Comparison of ENCODE assay signal across 1 cellular context in the genomic region with DNA sequence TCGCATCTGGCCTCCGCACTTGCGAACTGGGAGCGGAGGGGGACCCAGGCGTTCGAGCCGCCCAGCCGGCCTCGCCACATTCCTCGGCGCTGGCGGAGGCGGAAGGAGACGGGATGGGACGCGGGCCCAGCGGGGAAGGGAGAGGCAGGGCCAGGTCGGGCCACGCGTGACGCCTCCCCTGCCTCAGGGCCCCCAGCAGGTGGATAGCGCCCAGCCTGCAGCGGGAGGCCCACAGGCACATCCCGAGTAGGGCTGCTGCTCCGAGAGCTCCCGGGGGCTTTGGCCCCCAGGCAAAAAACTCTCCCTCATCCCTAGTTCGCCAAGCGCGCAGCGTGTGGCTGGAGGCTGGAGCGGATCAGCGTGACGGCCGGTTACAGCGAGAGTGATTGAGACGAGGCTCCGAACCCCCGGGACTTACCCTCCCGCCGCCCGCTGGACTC.
TF ChIP-seq lines count a peak whose summit lies in the region.

No MANE protein-coding gene starts in this region.

TF ChIP-seq in K562, 482 proteins besides CTCF, POLR2A, EP300 and RAD21 (continues in another document):
- TF ChIP-seq MBD2 (IDR thresholded peaks at IDR 0.05; ENCODE audit: borderline replicate concordance, low read depth): no peak
- TF ChIP-seq, protein P1, sequence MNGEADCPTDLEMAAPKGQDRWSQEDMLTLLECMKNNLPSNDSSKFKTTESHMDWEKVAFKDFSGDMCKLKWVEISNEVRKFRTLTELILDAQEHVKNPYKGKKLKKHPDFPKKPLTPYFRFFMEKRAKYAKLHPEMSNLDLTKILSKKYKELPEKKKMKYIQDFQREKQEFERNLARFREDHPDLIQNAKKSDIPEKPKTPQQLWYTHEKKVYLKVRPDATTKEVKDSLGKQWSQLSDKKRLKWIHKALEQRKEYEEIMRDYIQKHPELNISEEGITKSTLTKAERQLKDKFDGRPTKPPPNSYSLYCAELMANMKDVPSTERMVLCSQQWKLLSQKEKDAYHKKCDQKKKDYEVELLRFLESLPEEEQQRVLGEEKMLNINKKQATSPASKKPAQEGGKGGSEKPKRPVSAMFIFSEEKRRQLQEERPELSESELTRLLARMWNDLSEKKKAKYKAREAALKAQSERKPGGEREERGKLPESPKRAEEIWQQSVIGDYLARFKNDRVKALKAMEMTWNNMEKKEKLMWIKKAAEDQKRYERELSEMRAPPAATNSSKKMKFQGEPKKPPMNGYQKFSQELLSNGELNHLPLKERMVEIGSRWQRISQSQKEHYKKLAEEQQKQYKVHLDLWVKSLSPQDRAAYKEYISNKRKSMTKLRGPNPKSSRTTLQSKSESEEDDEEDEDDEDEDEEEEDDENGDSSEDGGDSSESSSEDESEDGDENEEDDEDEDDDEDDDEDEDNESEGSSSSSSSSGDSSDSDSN (IDR thresholded peaks at IDR 0.05; ENCODE audit: borderline replicate concordance in 1 of 2, low read depth in 2 of 2, low read length in 2 of 2): peak; percentile 24 to 41; a peak in 2 of 4 replicates
- no peak for TF ChIP-seq SMAD3 (CRISPR knock-in tag; conservative IDR thresholded peaks at IDR 0.05)
- TF ChIP-seq PCBP1 (IDR thresholded peaks at IDR 0.05; ENCODE audit: low read depth, low read length, poor library complexity, severe bottlenecking): peak; percentile 30
- peak; percentile 27 for TF ChIP-seq HMGN3 (IDR thresholded peaks at IDR 0.05; ENCODE audit: borderline replicate concordance, extremely low read depth, insufficient read length, low read depth, low read length)
- TF ChIP-seq, protein P2, sequence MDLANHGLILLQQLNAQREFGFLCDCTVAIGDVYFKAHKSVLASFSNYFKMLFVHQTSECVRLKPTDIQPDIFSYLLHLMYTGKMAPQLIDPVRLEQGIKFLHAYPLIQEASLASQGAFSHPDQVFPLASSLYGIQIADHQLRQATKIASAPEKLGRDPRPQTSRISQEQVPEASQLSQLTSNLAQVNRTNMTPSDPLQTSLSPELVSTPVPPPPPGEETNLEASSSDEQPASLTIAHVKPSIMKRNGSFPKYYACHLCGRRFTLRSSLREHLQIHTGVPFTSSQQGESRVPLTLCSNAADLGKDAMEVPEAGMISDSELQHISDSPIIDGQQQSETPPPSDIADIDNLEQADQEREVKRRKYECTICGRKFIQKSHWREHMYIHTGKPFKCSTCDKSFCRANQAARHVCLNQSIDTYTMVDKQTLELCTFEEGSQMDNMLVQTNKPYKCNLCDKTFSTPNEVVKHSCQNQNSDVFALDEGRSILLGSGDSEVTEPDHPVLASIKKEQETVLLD (IDR thresholded peaks at IDR 0.05): peak; percentile 87; the same call in 1 of the 2 replicates
- TF ChIP-seq PHF20 (IDR thresholded peaks at IDR 0.05; ENCODE audit: partially characterized antibody): peak; percentile 14
- TF ChIP-seq ZBTB7A (IDR thresholded peaks at IDR 0.05; ENCODE audit: borderline replicate concordance, control insufficient read depth, low read depth, low read length): peak; percentile 32; the same call in 1 of the 2 replicates
- TF ChIP-seq XRCC5 (IDR thresholded peaks at IDR 0.05; ENCODE audit: low read depth, low read length): 0 out of 2 replicates have a peak, but pooled peaks have one; percentile 51
- 0 out of 2 replicates have a peak, but pooled peaks have one; percentile 35 for TF ChIP-seq SP1 (CRISPR knock-in tag; IDR thresholded peaks at IDR 0.05)
- 0 out of 2 replicates have a peak, but pooled peaks have one; percentile 11 for TF ChIP-seq CTBP1 (IDR thresholded peaks at IDR 0.05; ENCODE audit: borderline replicate concordance)
- no peak for TF ChIP-seq PHB2 (IDR thresholded peaks at IDR 0.05; ENCODE audit: low read depth)
- 0 out of 2 replicates have a peak, but pooled peaks have one; percentile 36 for TF ChIP-seq MTA1 (IDR thresholded peaks at IDR 0.05; ENCODE audit: borderline replicate concordance)
- no peak for TF ChIP-seq KDM4B (IDR thresholded peaks at IDR 0.05; ENCODE audit: borderline replicate concordance in 2 of 2, low read depth in 1 of 2)
- TF ChIP-seq, protein P3, sequence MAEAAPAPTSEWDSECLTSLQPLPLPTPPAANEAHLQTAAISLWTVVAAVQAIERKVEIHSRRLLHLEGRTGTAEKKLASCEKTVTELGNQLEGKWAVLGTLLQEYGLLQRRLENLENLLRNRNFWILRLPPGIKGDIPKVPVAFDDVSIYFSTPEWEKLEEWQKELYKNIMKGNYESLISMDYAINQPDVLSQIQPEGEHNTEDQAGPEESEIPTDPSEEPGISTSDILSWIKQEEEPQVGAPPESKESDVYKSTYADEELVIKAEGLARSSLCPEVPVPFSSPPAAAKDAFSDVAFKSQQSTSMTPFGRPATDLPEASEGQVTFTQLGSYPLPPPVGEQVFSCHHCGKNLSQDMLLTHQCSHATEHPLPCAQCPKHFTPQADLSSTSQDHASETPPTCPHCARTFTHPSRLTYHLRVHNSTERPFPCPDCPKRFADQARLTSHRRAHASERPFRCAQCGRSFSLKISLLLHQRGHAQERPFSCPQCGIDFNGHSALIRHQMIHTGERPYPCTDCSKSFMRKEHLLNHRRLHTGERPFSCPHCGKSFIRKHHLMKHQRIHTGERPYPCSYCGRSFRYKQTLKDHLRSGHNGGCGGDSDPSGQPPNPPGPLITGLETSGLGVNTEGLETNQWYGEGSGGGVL (CRISPR knock-in tag; IDR thresholded peaks at IDR 0.05): no peak
- no peak for TF ChIP-seq HNRNPLL (IDR thresholded peaks at IDR 0.05; ENCODE audit: low read depth, low read length, poor library complexity, severe bottlenecking)
- TF ChIP-seq ZNF263 (CRISPR knock-in tag; IDR thresholded peaks at IDR 0.05; ENCODE audit: borderline replicate concordance): peak; percentile 92
- TF ChIP-seq SNRNP70 (optimal IDR thresholded peaks at IDR 0.05; ENCODE audit: low read depth, low read length): no peak
- peak; percentile 38 for TF ChIP-seq CCNT2 (IDR thresholded peaks at IDR 0.05; ENCODE audit: borderline replicate concordance, extremely low read depth, insufficient read length, low read depth, low read length)
- TF ChIP-seq, protein P4, sequence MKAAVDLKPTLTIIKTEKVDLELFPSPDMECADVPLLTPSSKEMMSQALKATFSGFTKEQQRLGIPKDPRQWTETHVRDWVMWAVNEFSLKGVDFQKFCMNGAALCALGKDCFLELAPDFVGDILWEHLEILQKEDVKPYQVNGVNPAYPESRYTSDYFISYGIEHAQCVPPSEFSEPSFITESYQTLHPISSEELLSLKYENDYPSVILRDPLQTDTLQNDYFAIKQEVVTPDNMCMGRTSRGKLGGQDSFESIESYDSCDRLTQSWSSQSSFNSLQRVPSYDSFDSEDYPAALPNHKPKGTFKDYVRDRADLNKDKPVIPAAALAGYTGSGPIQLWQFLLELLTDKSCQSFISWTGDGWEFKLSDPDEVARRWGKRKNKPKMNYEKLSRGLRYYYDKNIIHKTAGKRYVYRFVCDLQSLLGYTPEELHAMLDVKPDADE (conservative IDR thresholded peaks at IDR 0.05; ENCODE audit: control insufficient read depth, low read depth, low read length): 0 out of 2 replicates have a peak, but pooled peaks have one; percentile 20
- TF ChIP-seq CREM (IDR thresholded peaks at IDR 0.05; ENCODE audit: low read depth): no peak
- TF ChIP-seq STAG1 (CRISPR knock-in tag; IDR thresholded peaks at IDR 0.05; ENCODE audit: borderline replicate concordance): no peak
- TF ChIP-seq HDAC1 (IDR thresholded peaks at IDR 0.05): peak in 1 of 2 experiments; percentile 51; a peak in 2 of 4 replicates
- peak; percentile 41 for TF ChIP-seq ZFX (CRISPR knock-in tag; IDR thresholded peaks at IDR 0.05)
- TF ChIP-seq SREBF2 (CRISPR knock-in tag; IDR thresholded peaks at IDR 0.05): 0 out of 2 replicates have a peak, but pooled peaks have one; percentile 79
- TF ChIP-seq SIN3A (IDR thresholded peaks at IDR 0.05; ENCODE audit: borderline replicate concordance in 2 of 2, control insufficient read depth in 1 of 2, low read depth in 2 of 2, low read length in 2 of 2): peak in 1 of 2 experiments; percentile 60; a peak in 1 of 4 replicates
- 0 out of 2 replicates have a peak, but pooled peaks have one; percentile 24 for TF ChIP-seq GATAD2B (IDR thresholded peaks at IDR 0.05; ENCODE audit: borderline replicate concordance)
- TF ChIP-seq, protein P5, sequence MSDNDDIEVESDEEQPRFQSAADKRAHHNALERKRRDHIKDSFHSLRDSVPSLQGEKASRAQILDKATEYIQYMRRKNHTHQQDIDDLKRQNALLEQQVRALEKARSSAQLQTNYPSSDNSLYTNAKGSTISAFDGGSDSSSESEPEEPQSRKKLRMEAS (CRISPR knock-in tag; IDR thresholded peaks at IDR 0.05): peak; percentile 55; the same call in 1 of the 2 replicates
- 0 out of 2 replicates have a peak, but pooled peaks have one; percentile 66 for TF ChIP-seq ZNF224 (CRISPR knock-in tag; IDR thresholded peaks at IDR 0.05)
- no peak for TF ChIP-seq SAP30 (IDR thresholded peaks at IDR 0.05; ENCODE audit: borderline replicate concordance, insufficient read depth, low read depth, low read length, poor library complexity, severe bottlenecking)
- TF ChIP-seq NRF1 (conservative IDR thresholded peaks at IDR 0.05 in 1 of 2, IDR thresholded peaks at IDR 0.05 in 1 of 2): no peak
- TF ChIP-seq RBM22 (IDR thresholded peaks at IDR 0.05; ENCODE audit: low read depth, low read length, poor library complexity, severe bottlenecking): peak; percentile 13
- TF ChIP-seq RBFOX2 (IDR thresholded peaks at IDR 0.05; ENCODE audit: low read depth, low read length): peak; percentile 60; the same call in 1 of the 2 replicates
- TF ChIP-seq, protein P6, sequence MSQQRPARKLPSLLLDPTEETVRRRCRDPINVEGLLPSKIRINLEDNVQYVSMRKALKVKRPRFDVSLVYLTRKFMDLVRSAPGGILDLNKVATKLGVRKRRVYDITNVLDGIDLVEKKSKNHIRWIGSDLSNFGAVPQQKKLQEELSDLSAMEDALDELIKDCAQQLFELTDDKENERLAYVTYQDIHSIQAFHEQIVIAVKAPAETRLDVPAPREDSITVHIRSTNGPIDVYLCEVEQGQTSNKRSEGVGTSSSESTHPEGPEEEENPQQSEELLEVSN (IDR thresholded peaks at IDR 0.05; ENCODE audit: borderline replicate concordance in 1 of 2, extremely low read depth in 1 of 2, insufficient read depth in 1 of 2, insufficient read length in 1 of 2, low read depth in 1 of 2, low read length in 1 of 2, poor library complexity in 1 of 2, severe bottlenecking in 1 of 2): peak in 1 of 2 experiments; percentile 35
- TF ChIP-seq SRSF3 (IDR thresholded peaks at IDR 0.05; ENCODE audit: insufficient read depth, low read length): 0 out of 2 replicates have a peak, but pooled peaks have one; percentile 13
- TF ChIP-seq, protein P7, sequence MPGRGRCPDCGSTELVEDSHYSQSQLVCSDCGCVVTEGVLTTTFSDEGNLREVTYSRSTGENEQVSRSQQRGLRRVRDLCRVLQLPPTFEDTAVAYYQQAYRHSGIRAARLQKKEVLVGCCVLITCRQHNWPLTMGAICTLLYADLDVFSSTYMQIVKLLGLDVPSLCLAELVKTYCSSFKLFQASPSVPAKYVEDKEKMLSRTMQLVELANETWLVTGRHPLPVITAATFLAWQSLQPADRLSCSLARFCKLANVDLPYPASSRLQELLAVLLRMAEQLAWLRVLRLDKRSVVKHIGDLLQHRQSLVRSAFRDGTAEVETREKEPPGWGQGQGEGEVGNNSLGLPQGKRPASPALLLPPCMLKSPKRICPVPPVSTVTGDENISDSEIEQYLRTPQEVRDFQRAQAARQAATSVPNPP (IDR thresholded peaks at IDR 0.05; ENCODE audit: borderline replicate concordance, insufficient read depth, insufficient read length): no peak
- TF ChIP-seq, protein P8, sequence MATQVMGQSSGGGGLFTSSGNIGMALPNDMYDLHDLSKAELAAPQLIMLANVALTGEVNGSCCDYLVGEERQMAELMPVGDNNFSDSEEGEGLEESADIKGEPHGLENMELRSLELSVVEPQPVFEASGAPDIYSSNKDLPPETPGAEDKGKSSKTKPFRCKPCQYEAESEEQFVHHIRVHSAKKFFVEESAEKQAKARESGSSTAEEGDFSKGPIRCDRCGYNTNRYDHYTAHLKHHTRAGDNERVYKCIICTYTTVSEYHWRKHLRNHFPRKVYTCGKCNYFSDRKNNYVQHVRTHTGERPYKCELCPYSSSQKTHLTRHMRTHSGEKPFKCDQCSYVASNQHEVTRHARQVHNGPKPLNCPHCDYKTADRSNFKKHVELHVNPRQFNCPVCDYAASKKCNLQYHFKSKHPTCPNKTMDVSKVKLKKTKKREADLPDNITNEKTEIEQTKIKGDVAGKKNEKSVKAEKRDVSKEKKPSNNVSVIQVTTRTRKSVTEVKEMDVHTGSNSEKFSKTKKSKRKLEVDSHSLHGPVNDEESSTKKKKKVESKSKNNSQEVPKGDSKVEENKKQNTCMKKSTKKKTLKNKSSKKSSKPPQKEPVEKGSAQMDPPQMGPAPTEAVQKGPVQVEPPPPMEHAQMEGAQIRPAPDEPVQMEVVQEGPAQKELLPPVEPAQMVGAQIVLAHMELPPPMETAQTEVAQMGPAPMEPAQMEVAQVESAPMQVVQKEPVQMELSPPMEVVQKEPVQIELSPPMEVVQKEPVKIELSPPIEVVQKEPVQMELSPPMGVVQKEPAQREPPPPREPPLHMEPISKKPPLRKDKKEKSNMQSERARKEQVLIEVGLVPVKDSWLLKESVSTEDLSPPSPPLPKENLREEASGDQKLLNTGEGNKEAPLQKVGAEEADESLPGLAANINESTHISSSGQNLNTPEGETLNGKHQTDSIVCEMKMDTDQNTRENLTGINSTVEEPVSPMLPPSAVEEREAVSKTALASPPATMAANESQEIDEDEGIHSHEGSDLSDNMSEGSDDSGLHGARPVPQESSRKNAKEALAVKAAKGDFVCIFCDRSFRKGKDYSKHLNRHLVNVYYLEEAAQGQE (CRISPR knock-in tag; IDR thresholded peaks at IDR 0.05; ENCODE audit: low read depth): peak; percentile 87
- no peak for TF ChIP-seq FOS (IDR thresholded peaks at IDR 0.05; ENCODE audit: extremely low read depth, insufficient read length)
- peak; percentile 32 for TF ChIP-seq CHD1 (IDR thresholded peaks at IDR 0.05; ENCODE audit: low read length)
- TF ChIP-seq MAZ (CRISPR knock-in tag; conservative IDR thresholded peaks at IDR 0.05 in 1 of 2, IDR thresholded peaks at IDR 0.05 in 1 of 2): peak in 1 of 2 experiments; percentile 54; a peak in 1 of 4 replicates
- TF ChIP-seq L3MBTL2 (IDR thresholded peaks at IDR 0.05): peak; percentile 48; the same call in 1 of the 2 replicates
- TF ChIP-seq, protein P9, sequence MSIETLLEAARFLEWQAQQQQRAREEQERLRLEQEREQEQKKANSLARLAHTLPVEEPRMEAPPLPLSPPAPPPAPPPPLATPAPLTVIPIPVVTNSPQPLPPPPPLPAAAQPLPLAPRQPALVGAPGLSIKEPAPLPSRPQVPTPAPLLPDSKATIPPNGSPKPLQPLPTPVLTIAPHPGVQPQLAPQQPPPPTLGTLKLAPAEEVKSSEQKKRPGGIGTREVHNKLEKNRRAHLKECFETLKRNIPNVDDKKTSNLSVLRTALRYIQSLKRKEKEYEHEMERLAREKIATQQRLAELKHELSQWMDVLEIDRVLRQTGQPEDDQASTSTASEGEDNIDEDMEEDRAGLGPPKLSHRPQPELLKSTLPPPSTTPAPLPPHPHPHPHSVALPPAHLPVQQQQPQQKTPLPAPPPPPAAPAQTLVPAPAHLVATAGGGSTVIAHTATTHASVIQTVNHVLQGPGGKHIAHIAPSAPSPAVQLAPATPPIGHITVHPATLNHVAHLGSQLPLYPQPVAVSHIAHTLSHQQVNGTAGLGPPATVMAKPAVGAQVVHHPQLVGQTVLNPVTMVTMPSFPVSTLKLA (conservative IDR thresholded peaks at IDR 0.05): peak in 1 of 2 experiments; percentile 32; a peak in 2 of 4 replicates
